8 cellular contexts compared by ENCODE assay signal in genomic region chr11:91248199-91248807, GRCh38.
DNase-seq lines count a peak whose midpoint lies in the region; ATAC-seq and TF ChIP-seq lines count a peak whose summit lies in the region.

No MANE protein-coding gene starts in this region.

- H4K20me1 ChIP-seq in GM23248 (ENCODE audit: insufficient read depth): no peaks in the 10 kb centered on the region
- no peaks in the 10 kb centered on the region for H4K20me1 ChIP-seq in mammary epithelial cell (ENCODE audit: insufficient read depth, low read length)

- H3K4me3 ChIP-seq in GM23248 (no peak overlapping the region), mammary epithelial cell (replicated peaks in 1 of 3; ENCODE audit: insufficient read depth in 1 of 3, low read depth in 2 of 3, low read length in 3 of 3) (no peak overlapping the region), aorta (ENCODE audit: low read length in 2 of 2) (no peak overlapping the region)

- CTCF ChIA-PET in mammary epithelial cell (lab: Charles Lee; ENCODE audit: low non-redundant PET): no interaction called here

- in situ Hi-C loops in GM23248 (cut with MboI): no loop called here
- in situ Hi-C loops in mammary epithelial cell (cut with MboI; ENCODE audit: low sequenced_read_pairs in 2 of 2): loop anchor here (25.0 kb wide), 1 partner anchor 211 kb away; no protein-coding TSS in a partner anchor

- no peaks in the 10 kb centered on the region for H3K4me1 ChIP-seq in GM23248 (ENCODE audit: insufficient read depth)
- H3K4me1 ChIP-seq in mammary epithelial cell (ENCODE audit: insufficient read depth, low read length): no peaks in the 10 kb centered on the region
- H3K4me1 ChIP-seq in aorta (ENCODE audit: control insufficient read depth in 1 of 2, insufficient read depth in 2 of 2, low read length in 2 of 2): no peaks in the 10 kb centered on the region

- H3K4me2 ChIP-seq in GM23248 (ENCODE audit: unreplicated experiment) (no peak overlapping the region), mammary epithelial cell (ENCODE audit: insufficient read depth, low read depth, low read length) (no peak overlapping the region)

- DNase-seq in EL (peak; percentile 23), GM23248 (peak; percentile 49), NCI-H345 (lab: John Stamatoyannopoulos, UW) (peak; percentile 34), mammary epithelial cell (peak; percentile 29), myocyte (ENCODE audit: low read depth) (peak; percentile 65), aorta (no peak), posterior vena cava (ENCODE audit: low spot score) (no peak)
- DNase-seq in activated naive CD4-positive, alpha-beta T cell treated with Interleukin-2 at 50 U/mL for 16 hours: no peak

- no peaks in the 10 kb centered on the region for H3K9me2 ChIP-seq in GM23248 (ENCODE audit: insufficient read depth)

- H3K27ac ChIP-seq in GM23248 (no peak overlapping the region), mammary epithelial cell (ENCODE audit: insufficient read depth, low read depth, low read length) (no peak overlapping the region), aorta (ENCODE audit: low read depth in 1 of 2, low read length in 2 of 2) (no peak overlapping the region)

- H3K36me3 ChIP-seq in GM23248 (ENCODE audit: low read depth) (no peaks in the 10 kb centered on the region), mammary epithelial cell (ENCODE audit: insufficient read depth, low read length) (no peaks in the 10 kb centered on the region), aorta (ENCODE audit: control insufficient read depth in 1 of 2, insufficient read depth in 2 of 2, low read length in 1 of 2) (no peaks in the 10 kb centered on the region)

- peak; percentile 60 to 71 for TF ChIP-seq CTCF in mammary epithelial cell (conservative IDR thresholded peaks at IDR 0.05 in 1 of 2, IDR thresholded peaks at IDR 0.05 in 1 of 2; ENCODE audit: extremely low read depth in 1 of 2, insufficient read depth in 1 of 2, low read depth in 1 of 2, low read length in 2 of 2)

- ATAC-seq in aorta (ENCODE audit: low FRiP score): no peak

- H3K79me2 ChIP-seq in GM23248 (ENCODE audit: insufficient read depth): no peaks in the 10 kb centered on the region
- no peaks in the 10 kb centered on the region for H3K79me2 ChIP-seq in mammary epithelial cell (ENCODE audit: insufficient read depth, low read length)

- dilution Hi-C loops in mammary epithelial cell (cut with HindIII; ENCODE audit: low sequenced_read_pairs): no loop called here

- 14 to 15% methylated on average over 4 of the region's 4 CpGs for WGBS in GM23248 (ENCODE audit: low coverage in 1 of 2, low lambda C conversion rate in 2 of 2, missing lambda C conversion rate in 2 of 2), 2 experiments
- WGBS in mammary epithelial cell (ENCODE audit: low coverage, missing lambda C conversion rate): 6% methylated on average over 4 of the region's 4 CpGs
- WGBS in aorta, 2 donors: 10 to 14% methylated on average over 4 of the region's 4 CpGs

- H3K27me3 ChIP-seq in GM23248 (replicated peaks; ENCODE audit: insufficient read depth) (no peaks in the 10 kb centered on the region), mammary epithelial cell (ENCODE audit: insufficient read depth, low read length) (no peaks in the 10 kb centered on the region), aorta (ENCODE audit: control insufficient read depth in 1 of 2, insufficient read depth in 2 of 2, low read length in 1 of 2) (no peaks in the 10 kb centered on the region)

- intact Hi-C loops in mammary epithelial cell (cut with micrococcal nuclease): loop anchor here (1.0 to 5.0 kb wide), 3 partner anchors 207 to 609 kb away; no protein-coding TSS in a partner anchor
- intact Hi-C loops in aorta (cut with DNase I): loop anchor here in 1 of 2 donors (5.0 kb wide), 1 partner anchor 206 kb away; no protein-coding TSS in a partner anchor
- intact Hi-C loops in posterior vena cava (cut with DNase I): no loop called here

- H3F3A ChIP-seq in GM23248 (ENCODE audit: insufficient read depth): no peaks in the 10 kb centered on the region

- no TSS peak for BruUV-seq in mammary epithelial cell (replicated peaks; lab: Mats Ljungman, UMichigan)

- H2AFZ ChIP-seq in GM23248: no peak overlapping the region
- H2AFZ ChIP-seq in mammary epithelial cell (ENCODE audit: low read depth, low read length): no peak overlapping the region

- H3K9me3 ChIP-seq in GM23248 (ENCODE audit: low read depth) (peaks cover 4% of the 10 kb centered on the region), mammary epithelial cell (replicated peaks; ENCODE audit: insufficient read depth, low read length) (no peaks in the 10 kb centered on the region), aorta (ENCODE audit: control insufficient read depth, low read length) (no peaks in the 10 kb centered on the region)

- H3K9ac ChIP-seq in GM23248 (no peak overlapping the region), mammary epithelial cell (ENCODE audit: insufficient read depth, low read length) (no peak overlapping the region)

Comparison
In these comparisons a context has a peak if more than half of its experiments do, and no peak if none do; other contexts are left out.
1. DNase-seq: peak in EL (single experiment), GM23248 (single experiment), NCI-H345 (single experiment), mammary epithelial cell (single experiment) and myocyte (single experiment); none in aorta (0 of 2), activated naive CD4-positive, alpha-beta T cell treated with Interleukin-2 at 50 U/mL for 16 hours (single experiment) and posterior vena cava (single experiment).